ENCODE assay signal across 22 cellular contexts in the genomic region with DNA sequence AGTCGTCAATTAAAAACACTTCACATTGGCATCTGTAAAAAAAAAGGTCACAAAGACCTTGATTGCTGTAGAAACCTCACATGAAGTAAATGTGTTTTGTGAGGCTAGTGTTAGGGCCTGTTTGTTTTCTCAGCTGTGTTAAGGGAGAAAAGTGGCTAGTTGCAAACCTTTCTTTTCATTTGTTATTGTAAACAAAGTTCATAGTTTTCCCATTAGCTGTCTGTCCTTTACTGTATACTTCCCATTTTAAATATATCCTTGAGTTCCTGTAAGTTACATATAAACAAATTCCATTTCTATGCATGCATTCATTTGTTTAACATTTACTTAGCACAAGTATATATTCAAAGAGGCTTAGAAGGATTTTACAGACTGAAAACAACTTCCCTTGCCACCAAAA.
"Had no signal": no experiment of that assay in that cellular context is flagged by ENCODE, and none has a peak within 500 bp of the region (broad histone marks: within the 10 kb centered on the region; RNA-seq: fewer than 3 reads in every experiment).

No MANE protein-coding gene starts in this region.

- H3K27ac ChIP-seq: colonic mucosa, esophagus muscularis mucosa, gastroesophageal sphincter, heart right ventricle, lower lobe of right lung, prostate gland, skin epidermis, transverse colon, vagina, VCaP had no signal

- H3K9me3 ChIP-seq: colonic mucosa, esophagus muscularis mucosa, gastroesophageal sphincter, lower lobe of right lung, prostate gland, transverse colon had no signal

- H3K4me3 ChIP-seq: colonic mucosa, esophagus muscularis mucosa, gastroesophageal sphincter, heart right ventricle, lower lobe of right lung, prostate gland, skin epidermis, transverse colon, vagina had no signal

- H3K27me3 ChIP-seq: colonic mucosa, esophagus muscularis mucosa, gastroesophageal sphincter, heart right ventricle, transverse colon, vagina had no signal

- DNase-seq: activated CD4-positive, alpha-beta T cell treated with anti-CD3 and anti-CD28 coated beads for 1 hour; activated CD4-positive, alpha-beta T cell treated with anti-CD3 and anti-CD28 coated beads, Interleukin-2, amount 50 U/mL, for 48 hours; activated naive CD4-positive, alpha-beta T cell treated with anti-CD3 and anti-CD28 coated beads, Interleukin-2, amount 10 ng/mL, durations not matched to agents 7 days and 5 days; caudate nucleus; colonic mucosa; heart right ventricle; left cardiac atrium; lower lobe of right lung; right cardiac atrium; stimulated activated CD4-positive, alpha-beta T cell treated with anti-CD3 and anti-CD28 coated beads, Interleukin-4, amount 100 ng/mL, for 4 hours; stimulated activated CD8-positive, alpha-beta memory T cell treated with anti-CD3 and anti-CD28 coated beads, Interleukin-4, amount 100 ng/mL, for 48 hours; stimulated activated naive CD8-positive, alpha-beta T cell treated with anti-CD3 and anti-CD28 coated beads, Interleukin-15, Interleukin-2, amounts not matched to agents 100 U/mL and 50 U/mL, for 24 hours; transverse colon had no signal

- ATAC-seq: activated T-helper 17 cell treated with anti-CD3 and anti-CD28 coated beads, Interleukin-2, amount 50 U/mL, for 72 hours; gastroesophageal sphincter; heart right ventricle; left cardiac atrium; lower lobe of right lung; right cardiac atrium; stimulated activated naive CD8-positive, alpha-beta T cell treated with anti-CD3 and anti-CD28 coated beads, Interleukin-15, Interleukin-2, amounts not matched to agents 100 U/mL and 50 U/mL, for 24 hours had no signal

- H3K4me1 ChIP-seq: colonic mucosa, esophagus muscularis mucosa, gastroesophageal sphincter, heart right ventricle, lower lobe of right lung, prostate gland, transverse colon, vagina had no signal

- H3K36me3 ChIP-seq: colonic mucosa, esophagus muscularis mucosa, gastroesophageal sphincter, heart right ventricle, lower lobe of right lung, prostate gland, transverse colon, vagina had no signal

- H3K4me1 Mint-ChIP-seq: activated naive CD4-positive, alpha-beta T cell treated with anti-CD3 and anti-CD28 coated beads, Interleukin-2, amount 10 ng/mL, durations not matched to agents 7 days and 5 days; activated T-helper 17 cell treated with anti-CD3 and anti-CD28 coated beads, Interleukin-2, amount 50 U/mL, for 72 hours; mesothelial cell of epicardium; neural crest cell had no signal

- H3K27ac Mint-ChIP-seq: activated naive CD4-positive, alpha-beta T cell treated with anti-CD3 and anti-CD28 coated beads, Interleukin-2, amount 10 ng/mL, durations not matched to agents 7 days and 5 days; activated T-helper 17 cell treated with anti-CD3 and anti-CD28 coated beads, Interleukin-2, amount 50 U/mL, for 72 hours; mesothelial cell of epicardium had no signal

- H3K27me3 Mint-ChIP-seq: activated naive CD4-positive, alpha-beta T cell treated with anti-CD3 and anti-CD28 coated beads, Interleukin-2, amount 10 ng/mL, durations not matched to agents 7 days and 5 days; activated T-helper 17 cell treated with anti-CD3 and anti-CD28 coated beads, Interleukin-2, amount 50 U/mL, for 72 hours had no signal

- H3K36me3 Mint-ChIP-seq: activated naive CD4-positive, alpha-beta T cell treated with anti-CD3 and anti-CD28 coated beads, Interleukin-2, amount 10 ng/mL, durations not matched to agents 7 days and 5 days had no signal

- H3K4me3 Mint-ChIP-seq: activated naive CD4-positive, alpha-beta T cell treated with anti-CD3 and anti-CD28 coated beads, Interleukin-2, amount 10 ng/mL, durations not matched to agents 7 days and 5 days; activated T-helper 17 cell treated with anti-CD3 and anti-CD28 coated beads, Interleukin-2, amount 50 U/mL, for 72 hours; mesothelial cell of epicardium; neural crest cell had no signal
